In genomic region chr5:81849769-81850367, GRCh38 we compare ENCODE assay signal across 11 cellular contexts.
DNase-seq lines count a peak whose midpoint lies in the region; ATAC-seq, FAIRE-seq and TF ChIP-seq lines count a peak whose summit lies in the region.
"Had no signal": no experiment of that assay in that cellular context is flagged by ENCODE, and none has a peak within 500 bp of the region (broad histone marks: within the 10 kb centered on the region; RNA-seq: fewer than 3 reads in every experiment).

No MANE protein-coding gene starts in this region.

- H3K23ac ChIP-seq in H1 (ENCODE audit: insufficient read length) = no peak overlapping the region

- H4K8ac ChIP-seq in H1 (ENCODE audit: extremely low read depth, insufficient read depth, low read length) = peak overlapping the region; percentile 86

- H2BK12ac ChIP-seq in H1 (ENCODE audit: low read depth, low read length) = peak overlapping the region; percentile 95

- H4K20me1 ChIP-seq in H1 (replicated peaks in 1 of 2; ENCODE audit: control insufficient read depth in 1 of 2, insufficient read depth in 2 of 2, low read length in 2 of 2) = no peaks in the 10 kb centered on the region

- intact Hi-C loops in CD4-positive, alpha-beta T cell (cut with DNase I, micrococcal nuclease) = loop anchor here (5.0 to 10.0 kb wide), 4 partner anchors 313 to 545 kb away; partner anchors contain the start of genes RPS23 (in 1 of the 2) and ZCCHC9 (in 1 of the 2)
- intact Hi-C loops in posterior vena cava (cut with DNase I) = loop anchor here (2.0 to 10.0 kb wide), 6 partner anchors 61 to 345 kb away; partner anchors contain the start of genes SSBP2 (in 2 of the 2) and ATG10 (in 1 of the 2)

- TF ChIP-seq CTCF in CD4-positive, alpha-beta T cell (IDR thresholded peaks at IDR 0.05) = no peak
- TF ChIP-seq CTCF in H1 (IDR thresholded peaks at IDR 0.05; ENCODE audit: control extremely low read depth in 1 of 3, insufficient read depth in 1 of 3, low read depth in 1 of 3, low read length in 3 of 3) = no peak
- TF ChIP-seq CTCF in BE2C (IDR thresholded peaks at IDR 0.05; ENCODE audit: low read depth, low read length) = no peak

- H3K4me1 ChIP-seq in H1 (replicated peaks in 1 of 4; ENCODE audit: control insufficient read depth in 3 of 4, insufficient read depth in 4 of 4, low read length in 3 of 4) (peaks cover 11 to 23% (median 16%) of the 10 kb centered on the region in 4 experiments; a peak in 6 of 7 replicates), BE2C (peaks cover 54% of the 10 kb centered on the region)

- peak overlapping the region; percentile 93; the same call in 1 of the 2 replicates for H3K18ac ChIP-seq in H1 (ENCODE audit: extremely low read depth, low read length)

- ATAC-seq in CD4-positive, alpha-beta T cell (ENCODE audit: poor library complexity) = no peak
- ATAC-seq in HG02973 (IDR thresholded peaks at IDR 0.05; ENCODE audit: unreplicated experiment) = no peak
- ATAC-seq: upper lobe of right lung had no signal

- no peak for TF ChIP-seq POLR2A in H1 (IDR thresholded peaks at IDR 0.05; ENCODE audit: control extremely low read depth in 1 of 2, low read depth in 2 of 2, low read length in 2 of 2)

- no peaks in the 10 kb centered on the region for H3K27me3 ChIP-seq in CD4-positive, alpha-beta T cell (ENCODE audit: control insufficient read depth, insufficient read depth, low read length)
- H3K27me3 ChIP-seq in H1 (replicated peaks in 1 of 4; ENCODE audit: control insufficient read depth in 3 of 4, extremely low read depth in 1 of 4, insufficient read depth in 3 of 4, low read length in 3 of 4) = no peaks in the 10 kb centered on the region
- no peaks in the 10 kb centered on the region for H3K27me3 ChIP-seq in BE2C
- H3K27me3 ChIP-seq: MG63, upper lobe of right lung had no signal

- peak overlapping the region; percentile 88; the same call in 1 of the 2 replicates for H2BK20ac ChIP-seq in H1 (ENCODE audit: low read length)

- no peak overlapping the region for H4K5ac ChIP-seq in H1 (ENCODE audit: insufficient read length, low read depth, low read length)

- CTCF ChIA-PET in CD4-positive, alpha-beta T cell (lab: Charles Lee) = interaction anchor here (2.7 kb wide), 1 partner anchor 11 kb away, joined by 16 read pairs; no protein-coding TSS in a partner anchor
- CTCF ChIA-PET in H1 (lab: Charles Lee; ENCODE audit: partially characterized antibody) = interaction anchor here (0.7 to 4.5 kb wide), 11 partner anchors 11 to 424 kb away, joined by 3 to 42 read pairs (median 3); no protein-coding TSS in a partner anchor

- peak overlapping the region; percentile 51 for H2BK15ac ChIP-seq in H1 (ENCODE audit: low read length)

- no peak overlapping the region for H3K27ac ChIP-seq in CD4-positive, alpha-beta T cell (ENCODE audit: low read depth, low read length)
- H3K27ac ChIP-seq in H1 (ENCODE audit: low read depth, low read length) = no peak overlapping the region

- no peak overlapping the region for H3K14ac ChIP-seq in H1 (ENCODE audit: insufficient read length)

- no peaks in the 10 kb centered on the region for H3K9me3 Mint-ChIP-seq in CD4-positive, alpha-beta T cell
- no peaks in the 10 kb centered on the region for H3K9me3 Mint-ChIP-seq in IgD-negative memory B cell

- TF ChIP-seq RAD21 in H1 (IDR thresholded peaks at IDR 0.05 in 1 of 2, conservative IDR thresholded peaks at IDR 0.05 in 1 of 2; ENCODE audit: low read depth in 2 of 2, low read length in 2 of 2) = no peak

- no peak for TF ChIP-seq EP300 in H1 (IDR thresholded peaks at IDR 0.05; ENCODE audit: borderline replicate concordance in 1 of 2, low read depth in 2 of 2, low read length in 2 of 2)

- in situ Hi-C loops in ACHN (cut with HindIII; ENCODE audit: low pct_ligation_motif_present, low pct_unique_long_range_greater_than_20kb, low sequenced_read_pairs) = no loop called here

- H4K91ac ChIP-seq in H1 (replicated peaks; ENCODE audit: insufficient read length, low read length) = no peak overlapping the region

- peak overlapping the region; percentile 51 for H2BK120ac ChIP-seq in H1 (replicated peaks; ENCODE audit: low read depth, low read length)

- H3K4me2 ChIP-seq in H1 (ENCODE audit: insufficient read depth in 1 of 2, low read depth in 2 of 2, low read length in 2 of 2) = no peak overlapping the region

- peak overlapping the region; percentile 97 for H3K4me3 Mint-ChIP-seq in CD4-positive, alpha-beta T cell
- H3K4me3 Mint-ChIP-seq in IgD-negative memory B cell = peak overlapping the region in 1 of 4 donors; percentile 89

- H3K4me3 ChIP-seq in H1 (ENCODE audit: extremely low read depth in 1 of 4, insufficient read depth in 2 of 4, low read depth in 3 of 4, low read length in 4 of 4) = no peak overlapping the region
- H3K4me3 ChIP-seq in BE2C (ENCODE audit: low read depth, low read length) = no peak overlapping the region
- H3K4me3 ChIP-seq: MG63, upper lobe of right lung had no signal

- no peaks in the 10 kb centered on the region for H3K36me3 ChIP-seq in H1 (ENCODE audit: control insufficient read depth in 2 of 4, insufficient read depth in 4 of 4, low read length in 3 of 4)
- H3K36me3 ChIP-seq in BE2C = no peaks in the 10 kb centered on the region
- H3K36me3 ChIP-seq: MG63, upper lobe of right lung had no signal

- H3K36me3 Mint-ChIP-seq in CD4-positive, alpha-beta T cell (ENCODE audit: low read depth) = peaks cover 4% of the 10 kb centered on the region
- peaks cover 2% of the 10 kb centered on the region for H3K36me3 Mint-ChIP-seq in IgD-negative memory B cell

- H3K27ac Mint-ChIP-seq in CD4-positive, alpha-beta T cell = peak overlapping the region; percentile 96
- H3K27ac Mint-ChIP-seq in IgD-negative memory B cell = peak overlapping the region in 2 of 3 donors; percentile 2 to 32

- no peak for FAIRE-seq in H1 (lab: Jason Lieb, UNC)
- FAIRE-seq: RCC 7860 had no signal

- H2BK5ac ChIP-seq in H1 (ENCODE audit: low read depth, low read length) = peak overlapping the region; percentile 94; the same call in 1 of the 2 replicates

- no peak overlapping the region for H3K56ac ChIP-seq in H1 (replicated peaks; ENCODE audit: insufficient read length, low read depth, low read length)

- H2AK5ac ChIP-seq in H1 (ENCODE audit: low read depth, low read length) = peak overlapping the region; percentile 89; the same call in 1 of the 2 replicates

- no peaks in the 10 kb centered on the region for H3K79me2 ChIP-seq in H1 (ENCODE audit: control insufficient read depth in 1 of 2, insufficient read depth in 2 of 2, low read length in 2 of 2)

- H3K4ac ChIP-seq in H1 (replicated peaks; ENCODE audit: insufficient read length, low read depth, low read length) = no peak overlapping the region

- no peak for DNase-seq in CD4-positive, alpha-beta T cell
- DNase-seq in H1 (ENCODE audit: low read depth in 1 of 2, low spot score in 2 of 2) (no peak), posterior vena cava (ENCODE audit: low spot score) (peak; percentile 74), NCI-H1105 (lab: John Stamatoyannopoulos, UW) (no peak), BE2C (no peak), ACHN (no peak)
- DNase-seq: MG63, upper lobe of right lung had no signal

- H3K79me1 ChIP-seq in H1 (ENCODE audit: low read depth, low read length) = no peaks in the 10 kb centered on the region

- H2AFZ ChIP-seq in H1 (ENCODE audit: low read length) = no peak overlapping the region

- H3K4me1 Mint-ChIP-seq in CD4-positive, alpha-beta T cell (ENCODE audit: low read depth) = peaks cover 49% of the 10 kb centered on the region
- peaks cover 18 to 22% (median 20%) of the 10 kb centered on the region in 3 donors for H3K4me1 Mint-ChIP-seq in IgD-negative memory B cell

- H3K9ac ChIP-seq in H1 (replicated peaks in 1 of 4; ENCODE audit: extremely low read depth in 1 of 4, low read depth in 3 of 4, low read length in 3 of 4) = no peak overlapping the region

- H3K27me3 Mint-ChIP-seq in CD4-positive, alpha-beta T cell = no peaks in the 10 kb centered on the region
- H3K27me3 Mint-ChIP-seq in IgD-negative memory B cell = no peaks in the 10 kb centered on the region

- no peaks in the 10 kb centered on the region for H3K9me3 ChIP-seq in CD4-positive, alpha-beta T cell (ENCODE audit: control insufficient read depth, low read length)
- H3K9me3 ChIP-seq in H1 (ENCODE audit: insufficient read depth in 2 of 2, low read depth in 1 of 2, low read length in 1 of 2) (no peaks in the 10 kb centered on the region), BE2C (no peaks in the 10 kb centered on the region)
- H3K9me3 ChIP-seq: MG63, upper lobe of right lung had no signal

- WGBS in H1 (ENCODE audit: extremely low coverage in 1 of 2, insufficient coverage in 1 of 2, insufficient read length in 1 of 2, insufficient replicate concordance in 2 of 2, low coverage in 1 of 2, low lambda C conversion rate in 2 of 2, missing lambda C conversion rate in 1 of 2), 2 experiments = 88% methylated on average over 4 of the region's 4 CpGs; no CpG with 5 or more reads in 1 of the 2 experiments

- H3K23me2 ChIP-seq in H1 (ENCODE audit: low read depth, low read length) = peaks cover 8% of the 10 kb centered on the region

- POLR2A ChIA-PET in CD4-positive, alpha-beta T cell (lab: Charles Lee) = interaction anchor here (0.8 to 7.5 kb wide), 6 partner anchors 12 to 121 kb away, joined by 3 to 383 read pairs (median 20); partner anchors contain the start of genes ATG10 and SSBP2
- POLR2A ChIA-PET in H1 (lab: Charles Lee; ENCODE audit: partially characterized antibody) = interaction anchor here (1.0 to 8.0 kb wide), 9 partner anchors 11 to 428 kb away, joined by 3 to 157 read pairs (median 5); partner anchors contain the start of genes ATG10, RPS23 and SSBP2

TF ChIP-seq in H1, 55 proteins besides CTCF, POLR2A, EP300 and RAD21:
- TF ChIP-seq PHF8 (conservative IDR thresholded peaks at IDR 0.05; ENCODE audit: low read depth, low read length) (no peak), BRCA1 (IDR thresholded peaks at IDR 0.05; ENCODE audit: low read depth, low read length) (no peak), RFX5 (IDR thresholded peaks at IDR 0.05; ENCODE audit: borderline replicate concordance, low read depth, low read length) (no peak), NANOG (IDR thresholded peaks at IDR 0.05; ENCODE audit: insufficient read depth, low read depth, low read length, poor library complexity, severe bottlenecking) (no peak), KDM4A (IDR thresholded peaks at IDR 0.05; ENCODE audit: low read depth, low read length, severe bottlenecking) (no peak), TAF1 (IDR thresholded peaks at IDR 0.05; ENCODE audit: low read depth, low read length) (no peak), CEBPB (IDR thresholded peaks at IDR 0.05; ENCODE audit: low read depth, low read length) (no peak)
